In the genomic region with DNA sequence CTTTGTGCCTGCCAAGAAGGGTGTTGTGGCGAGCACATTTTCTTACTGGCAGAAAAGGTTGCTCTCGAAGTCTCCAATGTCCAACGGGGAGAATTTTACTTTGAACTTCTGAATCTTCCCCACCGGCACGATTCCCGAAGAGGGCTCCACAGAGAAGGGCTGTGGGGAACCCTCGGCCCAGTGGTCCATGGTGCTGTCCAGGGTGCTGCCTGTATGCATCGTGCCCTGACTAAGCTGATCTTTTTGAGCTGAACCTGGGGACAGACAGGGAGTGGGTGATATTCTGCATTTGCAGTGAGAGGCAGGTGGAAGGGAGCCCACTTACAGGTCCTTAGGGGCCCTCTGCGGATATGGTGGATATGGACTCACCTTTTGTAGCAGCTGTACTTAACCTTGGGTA, we compare ENCODE assay signal across 2 cellular contexts.
TF ChIP-seq lines count a peak whose summit lies in the region.

No MANE protein-coding gene starts in this region.

TF ChIP-seq in A549, 52 proteins besides CTCF, POLR2A, EP300 and RAD21:
- TF ChIP-seq, protein P1, sequence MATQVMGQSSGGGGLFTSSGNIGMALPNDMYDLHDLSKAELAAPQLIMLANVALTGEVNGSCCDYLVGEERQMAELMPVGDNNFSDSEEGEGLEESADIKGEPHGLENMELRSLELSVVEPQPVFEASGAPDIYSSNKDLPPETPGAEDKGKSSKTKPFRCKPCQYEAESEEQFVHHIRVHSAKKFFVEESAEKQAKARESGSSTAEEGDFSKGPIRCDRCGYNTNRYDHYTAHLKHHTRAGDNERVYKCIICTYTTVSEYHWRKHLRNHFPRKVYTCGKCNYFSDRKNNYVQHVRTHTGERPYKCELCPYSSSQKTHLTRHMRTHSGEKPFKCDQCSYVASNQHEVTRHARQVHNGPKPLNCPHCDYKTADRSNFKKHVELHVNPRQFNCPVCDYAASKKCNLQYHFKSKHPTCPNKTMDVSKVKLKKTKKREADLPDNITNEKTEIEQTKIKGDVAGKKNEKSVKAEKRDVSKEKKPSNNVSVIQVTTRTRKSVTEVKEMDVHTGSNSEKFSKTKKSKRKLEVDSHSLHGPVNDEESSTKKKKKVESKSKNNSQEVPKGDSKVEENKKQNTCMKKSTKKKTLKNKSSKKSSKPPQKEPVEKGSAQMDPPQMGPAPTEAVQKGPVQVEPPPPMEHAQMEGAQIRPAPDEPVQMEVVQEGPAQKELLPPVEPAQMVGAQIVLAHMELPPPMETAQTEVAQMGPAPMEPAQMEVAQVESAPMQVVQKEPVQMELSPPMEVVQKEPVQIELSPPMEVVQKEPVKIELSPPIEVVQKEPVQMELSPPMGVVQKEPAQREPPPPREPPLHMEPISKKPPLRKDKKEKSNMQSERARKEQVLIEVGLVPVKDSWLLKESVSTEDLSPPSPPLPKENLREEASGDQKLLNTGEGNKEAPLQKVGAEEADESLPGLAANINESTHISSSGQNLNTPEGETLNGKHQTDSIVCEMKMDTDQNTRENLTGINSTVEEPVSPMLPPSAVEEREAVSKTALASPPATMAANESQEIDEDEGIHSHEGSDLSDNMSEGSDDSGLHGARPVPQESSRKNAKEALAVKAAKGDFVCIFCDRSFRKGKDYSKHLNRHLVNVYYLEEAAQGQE (IDR thresholded peaks at IDR 0.05): peak; percentile 41; the same call in 1 of the 2 replicates

TF ChIP-seq in GM23338, 12 proteins besides CTCF, POLR2A, EP300 and RAD21:
- TF ChIP-seq, protein P1 (IDR thresholded peaks at IDR 0.05; ENCODE audit: unreplicated experiment): peak; percentile 67
